In genomic region chrX:2696698-2697215, GRCh38 we compare ENCODE assay signal across 9 cellular contexts. TPM values are rescaled to one million over a fixed set of nuclear protein-coding genes. Genes with fewer than 3 reads are reported as not detected.
DNase-seq lines count a peak whose midpoint lies in the region; ATAC-seq and TF ChIP-seq lines count a peak whose summit lies in the region.
"Had no signal": no experiment of that assay in that cellular context is flagged by ENCODE, and none has a peak within 500 bp of the region (broad histone marks: within the 10 kb centered on the region; RNA-seq: fewer than 3 reads in every experiment).

No MANE protein-coding gene starts in this region.

- H3K4me2 ChIP-seq in Karpas-422 (ENCODE audit: low read depth, low read length, poor library complexity, severe bottlenecking), result no peak overlapping the region
- H3K4me2 ChIP-seq in GM23338, result no peak overlapping the region

- H3K9me3 ChIP-seq in Karpas-422 (ENCODE audit: low read length) (no peaks in the 10 kb centered on the region), upper lobe of left lung (no peaks in the 10 kb centered on the region), thyroid gland (no peaks in the 10 kb centered on the region)

- H3K27me3 ChIP-seq in Karpas-422 (ENCODE audit: low read length), result no peaks in the 10 kb centered on the region
- H3K27me3 ChIP-seq in upper lobe of left lung, result no peaks in the 10 kb centered on the region
- peaks cover 38% of the 10 kb centered on the region for H3K27me3 ChIP-seq in GM23338 (ENCODE audit: insufficient read depth)
- no peaks in the 10 kb centered on the region for H3K27me3 ChIP-seq in thyroid gland

- DNase-seq in ELR (ENCODE audit: low read depth) (peak; percentile 94), Karpas-422 (peak; percentile 46), medulla oblongata (ENCODE audit: extremely low spot score) (peak; percentile 80), upper lobe of left lung (no peak), GM23338 (ENCODE audit: low spot score) (no peak), thyroid gland (no peak)
- peak; percentile 14 for DNase-seq in activated naive CD8-positive, alpha-beta T cell treated with anti-CD3 and anti-CD28 coated beads, Interleukin-2, amount 50 U/mL, for 16 hours (ENCODE audit: low read depth, low spot score)

- no peak overlapping the region for H3K4me3 Mint-ChIP-seq in GM23338

- H3K9me2 ChIP-seq in Karpas-422 (replicated peaks; ENCODE audit: insufficient read depth, low read length) (no peaks in the 10 kb centered on the region; the same call in 1 of the 2 replicates), GM23338 (ENCODE audit: insufficient read depth) (peaks cover 4% of the 10 kb centered on the region; the same call in 1 of the 2 replicates)

- ATAC-seq in GM21619 (IDR thresholded peaks at IDR 0.05; ENCODE audit: unreplicated experiment), result peak; percentile 86
- peak; percentile 51 to 76 for ATAC-seq in upper lobe of left lung (ENCODE audit: low FRiP score in 2 of 2)
- no peak for ATAC-seq in GM23338

- H3K36me3 ChIP-seq in Karpas-422 (ENCODE audit: insufficient read depth, low read length), result no peaks in the 10 kb centered on the region
- H3K36me3 ChIP-seq in upper lobe of left lung, result peaks cover 0 to 3% (median 0%) of the 10 kb centered on the region in 4 donors
- H3K36me3 ChIP-seq in GM23338 (ENCODE audit: insufficient read depth), result no peaks in the 10 kb centered on the region; the same call in 1 of the 2 replicates
- H3K36me3 ChIP-seq in thyroid gland, result no peaks in the 10 kb centered on the region

- peaks cover 2% of the 10 kb centered on the region; the same call in 1 of the 2 replicates for H3F3A ChIP-seq in GM23338 (replicated peaks; ENCODE audit: low read depth)

- no peak for TF ChIP-seq POLR2A in upper lobe of left lung (IDR thresholded peaks at IDR 0.05)
- TF ChIP-seq POLR2A in thyroid gland (IDR thresholded peaks at IDR 0.05), result no peak

- no peak overlapping the region for H3K9ac ChIP-seq in Karpas-422 (ENCODE audit: low read length)

- TF ChIP-seq CTCF in upper lobe of left lung (IDR thresholded peaks at IDR 0.05), result no peak
- no peak for TF ChIP-seq CTCF in GM23338 (conservative IDR thresholded peaks at IDR 0.05; ENCODE audit: low read depth in 2 of 2)
- no peak for TF ChIP-seq CTCF in thyroid gland (IDR thresholded peaks at IDR 0.05)

- H3K4me3 ChIP-seq in Karpas-422 (ENCODE audit: low read length), result no peak overlapping the region
- H3K4me3 ChIP-seq in upper lobe of left lung, result peak overlapping the region in 2 of 4 donors; percentile 13 to 18
- no peak overlapping the region for H3K4me3 ChIP-seq in GM23338
- H3K4me3 ChIP-seq in thyroid gland (replicated peaks in 1 of 3), result no peak overlapping the region

- peaks cover 37% of the 10 kb centered on the region for H3K27me3 Mint-ChIP-seq in GM23338 (ENCODE audit: insufficient read depth, low read depth, poor library complexity)

- H3K4me1 Mint-ChIP-seq in GM23338, result peaks cover 16% of the 10 kb centered on the region

- no peak overlapping the region for H3K27ac ChIP-seq in Karpas-422 (ENCODE audit: low read length)
- H3K27ac ChIP-seq in upper lobe of left lung, result peak overlapping the region; percentile 47 to 74 (median 70)
- H3K27ac ChIP-seq in GM23338 (ENCODE audit: low read depth), result no peak overlapping the region
- H3K27ac ChIP-seq in thyroid gland, result no peak overlapping the region

- TF ChIP-seq EP300 in upper lobe of left lung (IDR thresholded peaks at IDR 0.05), result peak in 1 of 4 donors; percentile 55

- H4K20me1 ChIP-seq in Karpas-422 (ENCODE audit: insufficient read depth, low read depth, low read length) (peaks cover 10% of the 10 kb centered on the region; the same call in 1 of the 2 replicates), GM23338 (replicated peaks; ENCODE audit: insufficient read depth) (peaks cover 7% of the 10 kb centered on the region; the same call in 1 of the 2 replicates)

- H3K79me2 ChIP-seq in Karpas-422 (ENCODE audit: low read length) (no peaks in the 10 kb centered on the region), GM23338 (replicated peaks; ENCODE audit: insufficient read depth) (peaks cover 7% of the 10 kb centered on the region)

- no peaks in the 10 kb centered on the region; the same call in 2 of the 3 replicates for H3K9me3 Mint-ChIP-seq in GM23338

- H3K4me1 ChIP-seq in Karpas-422 (ENCODE audit: low read length), result peaks cover 59% of the 10 kb centered on the region
- peaks cover 60 to 66% (median 65%) of the 10 kb centered on the region in 4 donors for H3K4me1 ChIP-seq in upper lobe of left lung
- H3K4me1 ChIP-seq in GM23338 (ENCODE audit: insufficient read depth), result peaks cover 19% of the 10 kb centered on the region
- peaks cover 11 to 41% of the 10 kb centered on the region in 2 donors for H3K4me1 ChIP-seq in thyroid gland

- peaks cover 5% of the 10 kb centered on the region; the same call in 2 of the 3 replicates for H3K36me3 Mint-ChIP-seq in GM23338 (ENCODE audit: low read depth)

- 31 to 38% methylated on average over 8 of the region's 8 CpGs for WGBS in upper lobe of left lung, 2 donors
- WGBS in thyroid gland, 2 donors, result 57 to 66% methylated on average over 8 of the region's 8 CpGs

- no peak overlapping the region for H2AFZ ChIP-seq in Karpas-422 (ENCODE audit: low read length)
- no peak overlapping the region for H2AFZ ChIP-seq in GM23338

- intact Hi-C loops in thyroid gland (cut with DNase I), result no loop called here

- no peak overlapping the region; the same call in 1 of the 2 replicates for H3K27ac Mint-ChIP-seq in GM23338

TF ChIP-seq in GM23338, 12 proteins besides CTCF, POLR2A, EP300 and RAD21 (continues in another document):
- no peak for TF ChIP-seq POLR2AphosphoS5 (IDR thresholded peaks at IDR 0.05; ENCODE audit: low read depth)
- TF ChIP-seq EZH2phosphoT487 (IDR thresholded peaks at IDR 0.05; ENCODE audit: unreplicated experiment), result no peak
- no peak for TF ChIP-seq REST (IDR thresholded peaks at IDR 0.05; ENCODE audit: unreplicated experiment)
- TF ChIP-seq ZNF331 (CRISPR knock-in tag; IDR thresholded peaks at IDR 0.05; ENCODE audit: low read depth), result no peak
- TF ChIP-seq ETS1 (IDR thresholded peaks at IDR 0.05), result no peak
- no peak for TF ChIP-seq ZNF114 (CRISPR knock-in tag; IDR thresholded peaks at IDR 0.05)

RNA-seq across cellular contexts. Expression of gene CD99, which starts 5.7 kb away (rescaled TPM):
- total RNA-seq in Karpas-422 (2014; rRNA removed; shearing (Covaris generic); ENCODE audit: low replicate concordance), result 24.9 and 51.3 TPM in 2 replicates
- total RNA-seq in upper lobe of left lung (100 to 1,000 TPM; 135 to 300 (median 233) TPM), thyroid gland (100 to 1,000 TPM; 167 to 213 (median 179) TPM)
- 28.5 and 34.5 TPM in 2 replicates for total RNA-seq in GM23338 (2014; rRNA removed; shearing (Covaris generic))
- 43.1 and 43.7 TPM in 2 replicates for polyA plus RNA-seq in GM23338 (2016; fragmentation: Nextera tagmentation; extraction: Ambion mirVana)

RNA-seq across cellular contexts. Expression of gene XG, which starts 55.1 kb away (rescaled TPM):
- not detected in 2 replicates for total RNA-seq in Karpas-422 (2014; rRNA removed; shearing (Covaris generic); ENCODE audit: low replicate concordance)
- under 1 TPM in 2 of 6 donors, not detected in 4; 0.69 to 0.81 TPM for total RNA-seq in upper lobe of left lung
- total RNA-seq in GM23338 (2014; rRNA removed; shearing (Covaris generic)), result 0.28 and 0.97 TPM in 2 replicates
- 0.40 and 0.60 TPM in 2 replicates for polyA plus RNA-seq in GM23338 (2016; fragmentation: Nextera tagmentation; extraction: Ambion mirVana)
- total RNA-seq in thyroid gland, result 1 to 10 TPM in 2 of 4 donors, under 1 TPM in 2; 0.68 to 4.7 (median 2.4) TPM
- total RNA-seq: T-helper 2 cell treated with Interferon-gamma antibody and Interleukin-4, amounts not matched to agents 100 ng/mL and 5 ng/mL, for 36 hours had no signal

Comparison
In these comparisons a context has a peak if more than half of its experiments do, and no peak if none do; other contexts are left out.
1. DNase-seq: peak in ELR (single experiment), Karpas-422 (single experiment), activated naive CD8-positive, alpha-beta T cell treated with anti-CD3 and anti-CD28 coated beads, Interleukin-2, amount 50 U/mL, for 16 hours (single experiment) and medulla oblongata (single experiment); none in upper lobe of left lung (0 of 2), GM23338 (single experiment) and thyroid gland (0 of 2).
2. H3K27ac ChIP-seq: peak in upper lobe of left lung (4 of 4); none in Karpas-422 (single experiment), GM23338 (single experiment) and thyroid gland (0 of 3).